ENCODE assay signal across 24 cellular contexts in the genomic region with DNA sequence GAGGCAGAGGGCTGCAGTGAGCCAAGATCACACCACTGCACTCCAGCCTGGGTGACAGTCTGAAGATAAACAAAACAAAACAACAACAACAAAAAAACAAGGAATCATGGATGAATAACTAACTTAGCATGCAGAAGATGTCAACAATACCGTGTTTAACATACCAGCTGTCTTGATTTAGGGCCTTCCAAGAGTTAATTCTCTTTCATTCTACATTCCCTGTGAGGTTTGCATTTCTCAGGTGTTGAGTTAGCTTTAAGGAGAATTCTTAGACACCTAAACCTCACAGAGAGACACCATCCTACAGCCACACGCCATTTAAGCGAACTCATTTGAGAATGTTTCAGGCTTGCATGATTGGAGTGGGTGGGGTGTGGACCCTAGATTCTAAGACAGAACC.
"Had no signal": no experiment of that assay in that cellular context is flagged by ENCODE, and none has a peak within 500 bp of the region (broad histone marks: within the 10 kb centered on the region; RNA-seq: fewer than 3 reads in every experiment).

No MANE protein-coding gene starts in this region.

- H3K4me1 ChIP-seq: colonic mucosa, esophagus muscularis mucosa, foreskin keratinocyte, gastrocnemius medialis, gastroesophageal sphincter had no signal

- H3K9me3 Mint-ChIP-seq: dendritic cell treated with granulocyte-macrophage colony-stimulating factor and Interleukin-4, amounts not matched to agents 40 ng/mL and 50 ng/mL, for 4 days; effector memory CD8-positive, alpha-beta T cell had no signal

- DNase-seq: colonic mucosa; cortex of kidney; dermis blood vessel endothelial cell; dorsolateral prefrontal cortex; effector CD4-positive, alpha-beta T cell; effector CD8-positive, alpha-beta T cell; effector memory CD4-positive, alpha-beta T cell; effector memory CD8-positive, alpha-beta T cell; endodermal cell; erythroblast; esophagus squamous epithelium; foreskin fibroblast; foreskin keratinocyte; foreskin melanocyte; gastrocnemius medialis; glutamatergic neuron; heart left ventricle; heart right ventricle had no signal

- H3K27ac Mint-ChIP-seq: dendritic cell treated with granulocyte-macrophage colony-stimulating factor and Interleukin-4, amounts not matched to agents 40 ng/mL and 50 ng/mL, for 4 days; effector memory CD8-positive, alpha-beta T cell; endodermal cell had no signal

- H3K27me3 ChIP-seq: colonic mucosa, foreskin keratinocyte, gastrocnemius medialis had no signal

- H3K36me3 ChIP-seq: colonic mucosa, esophagus muscularis mucosa, esophagus squamous epithelium, gastrocnemius medialis, gastroesophageal sphincter, heart left ventricle, heart right ventricle had no signal

- ATAC-seq: effector memory CD8-positive, alpha-beta T cell; esophagus mucosa; foreskin keratinocyte; gastrocnemius medialis; gastroesophageal sphincter; heart left ventricle; heart right ventricle had no signal

- H3K4me3 ChIP-seq: colonic mucosa, coronary artery, dorsolateral prefrontal cortex, esophagus muscularis mucosa, esophagus squamous epithelium, gastrocnemius medialis, gastroesophageal sphincter, heart left ventricle, heart right ventricle had no signal

- H3K9me3 ChIP-seq: colonic mucosa, esophagus muscularis mucosa, esophagus squamous epithelium, gastrocnemius medialis, gastroesophageal sphincter, heart left ventricle, heart right ventricle had no signal

- H3K27ac ChIP-seq: colonic mucosa, coronary artery, dorsolateral prefrontal cortex, epithelial cell of prostate, esophagus muscularis mucosa, esophagus squamous epithelium, foreskin keratinocyte, gastrocnemius medialis, gastroesophageal sphincter, heart left ventricle, heart right ventricle had no signal

- H3K4me3 Mint-ChIP-seq: dendritic cell treated with granulocyte-macrophage colony-stimulating factor and Interleukin-4, amounts not matched to agents 40 ng/mL and 50 ng/mL, for 4 days; effector memory CD8-positive, alpha-beta T cell; endodermal cell had no signal
